8 cellular contexts compared by ENCODE assay signal in genomic region chr16:495127-495748, GRCh38. TPM values are rescaled to one million over a fixed set of nuclear protein-coding genes. Genes with fewer than 3 reads are reported as not detected.
DNase-seq lines count a peak whose midpoint lies in the region; ATAC-seq lines count a peak whose summit lies in the region.

No MANE protein-coding gene starts in this region.

- H3K4me3 ChIP-seq in Jurkat, Clone E6-1 (ENCODE audit: low read length) = no peak overlapping the region
- H3K4me3 ChIP-seq in iPS DF 6.9 (ENCODE audit: low read length) = no peak overlapping the region

- no peaks in the 10 kb centered on the region for H3K36me3 ChIP-seq in iPS DF 6.9 (ENCODE audit: control insufficient read depth, insufficient read depth, low read length)

- H3K9me3 ChIP-seq in iPS DF 6.9 (ENCODE audit: control insufficient read depth, insufficient read depth, low read length) = no peaks in the 10 kb centered on the region

- H3K9me3 Mint-ChIP-seq in activated T-cell treated with anti-CD3 and anti-CD28 coated beads, Interleukin-2, amount 50 U/mL, for 72 hours = no peaks in the 10 kb centered on the region
- H3K9me3 Mint-ChIP-seq in activated T-cell treated with anti-CD3 and anti-CD28 coated beads, Interleukin-2, amount 50 U/mL, for 24 hours = no peaks in the 10 kb centered on the region
- H3K9me3 Mint-ChIP-seq in activated CD4-positive, alpha-beta memory T cell treated with anti-CD3 and anti-CD28 coated beads for 36 hours = no peaks in the 10 kb centered on the region

- DNase-seq in activated T-cell treated with anti-CD3 and anti-CD28 coated beads, Interleukin-2, amount 50 U/mL, for 72 hours = peak in 1 of 2 donors; percentile 19
- DNase-seq in activated T-cell treated with anti-CD3 and anti-CD28 coated beads, Interleukin-2, amount 50 U/mL, for 24 hours = no peak
- DNase-seq in Jurkat, Clone E6-1 (ENCODE audit: low read depth, low spot score) = peak; percentile 32
- peak; percentile 35 for DNase-seq in activated CD4-positive, alpha-beta memory T cell treated with anti-CD3 and anti-CD28 coated beads for 36 hours
- peak; percentile 35 for DNase-seq in iPS DF 6.9 (ENCODE audit: low read depth, low spot score)

- POLR2A ChIA-PET in activated CD4-positive, alpha-beta memory T cell treated with anti-CD3 and anti-CD28 coated beads for 36 hours (lab: Charles Lee) = no interaction called here

- WGBS in iPS DF 6.9 (ENCODE audit: insufficient coverage, insufficient read length) = no CpG with 5 or more reads among the region's 11 CpGs

- no peaks in the 10 kb centered on the region for H3K27me3 ChIP-seq in iPS DF 6.9 (ENCODE audit: control insufficient read depth, insufficient read depth, low read length)

- intact Hi-C loops in activated CD4-positive, alpha-beta memory T cell treated with anti-CD3 and anti-CD28 coated beads for 36 hours (cut with micrococcal nuclease) = no loop called here

- no peak overlapping the region for H3K27ac Mint-ChIP-seq in activated T-cell treated with anti-CD3 and anti-CD28 coated beads, Interleukin-2, amount 50 U/mL, for 72 hours
- no peak overlapping the region for H3K27ac Mint-ChIP-seq in activated T-cell treated with anti-CD3 and anti-CD28 coated beads, Interleukin-2, amount 50 U/mL, for 24 hours
- H3K27ac Mint-ChIP-seq in activated CD4-positive, alpha-beta memory T cell treated with anti-CD3 and anti-CD28 coated beads for 36 hours = no peak overlapping the region

- H3K27me3 Mint-ChIP-seq in activated T-cell treated with anti-CD3 and anti-CD28 coated beads, Interleukin-2, amount 50 U/mL, for 72 hours (ENCODE audit: low read depth) = no peaks in the 10 kb centered on the region
- H3K27me3 Mint-ChIP-seq in activated T-cell treated with anti-CD3 and anti-CD28 coated beads, Interleukin-2, amount 50 U/mL, for 24 hours = no peaks in the 10 kb centered on the region
- no peaks in the 10 kb centered on the region for H3K27me3 Mint-ChIP-seq in activated CD4-positive, alpha-beta memory T cell treated with anti-CD3 and anti-CD28 coated beads for 36 hours

- CTCF ChIA-PET in activated CD4-positive, alpha-beta memory T cell treated with anti-CD3 and anti-CD28 coated beads for 36 hours (lab: Charles Lee) = interaction anchor here (1.0 kb wide), 2 partner anchors 103 to 388 kb away, joined by 3 read pairs; no protein-coding TSS in a partner anchor

- no peak overlapping the region for H3K4me3 Mint-ChIP-seq in activated T-cell treated with anti-CD3 and anti-CD28 coated beads, Interleukin-2, amount 50 U/mL, for 72 hours
- H3K4me3 Mint-ChIP-seq in activated T-cell treated with anti-CD3 and anti-CD28 coated beads, Interleukin-2, amount 50 U/mL, for 24 hours = no peak overlapping the region
- no peak overlapping the region for H3K4me3 Mint-ChIP-seq in activated CD4-positive, alpha-beta memory T cell treated with anti-CD3 and anti-CD28 coated beads for 36 hours

- peaks cover 4% of the 10 kb centered on the region for H3K4me1 Mint-ChIP-seq in activated T-cell treated with anti-CD3 and anti-CD28 coated beads, Interleukin-2, amount 50 U/mL, for 72 hours (ENCODE audit: low read depth)
- no peaks in the 10 kb centered on the region for H3K4me1 Mint-ChIP-seq in activated T-cell treated with anti-CD3 and anti-CD28 coated beads, Interleukin-2, amount 50 U/mL, for 24 hours (ENCODE audit: low read depth)
- no peaks in the 10 kb centered on the region for H3K4me1 Mint-ChIP-seq in activated CD4-positive, alpha-beta memory T cell treated with anti-CD3 and anti-CD28 coated beads for 36 hours (ENCODE audit: low read depth)

- no peaks in the 10 kb centered on the region for H3K36me3 Mint-ChIP-seq in activated T-cell treated with anti-CD3 and anti-CD28 coated beads, Interleukin-2, amount 50 U/mL, for 72 hours (ENCODE audit: insufficient read depth in 2 of 2)
- peaks cover 31% of the 10 kb centered on the region for H3K36me3 Mint-ChIP-seq in activated T-cell treated with anti-CD3 and anti-CD28 coated beads, Interleukin-2, amount 50 U/mL, for 24 hours (ENCODE audit: low read depth)
- no peaks in the 10 kb centered on the region for H3K36me3 Mint-ChIP-seq in activated CD4-positive, alpha-beta memory T cell treated with anti-CD3 and anti-CD28 coated beads for 36 hours

- no peak overlapping the region for H3K27ac ChIP-seq in iPS DF 6.9 (ENCODE audit: low read length)

- no peaks in the 10 kb centered on the region; the same call in 1 of the 2 replicates for H3K4me1 ChIP-seq in iPS DF 6.9 (ENCODE audit: control insufficient read depth, insufficient read depth, low read length)

- ATAC-seq in activated T-cell treated with anti-CD3 and anti-CD28 coated beads, Interleukin-2, amount 50 U/mL, for 72 hours (replicated peaks in 1 of 2) = peak; percentile 51 to 62
- ATAC-seq in GM18858 (IDR thresholded peaks at IDR 0.05; ENCODE audit: unreplicated experiment) (no peak), HG03135 (IDR thresholded peaks at IDR 0.05; ENCODE audit: unreplicated experiment) (no peak), HG03354 (IDR thresholded peaks at IDR 0.05; ENCODE audit: poor library complexity, severe bottlenecking, unreplicated experiment) (no peak)

RNA-seq across cellular contexts. Expression of gene CAPN15, which starts 32.3 kb away (rescaled TPM):
- 10 to 100 TPM; 46.6 to 58.5 TPM for total RNA-seq in activated T-cell treated with anti-CD3 and anti-CD28 coated beads, Interleukin-2, amount 50 U/mL, for 72 hours
- polyA plus RNA-seq in Jurkat, Clone E6-1 (2012; ENCODE audit: insufficient read depth, insufficient read length) = 57.8 TPM
- 10 to 100 TPM; 69.7 to 76.2 TPM for total RNA-seq in activated CD4-positive, alpha-beta memory T cell treated with anti-CD3 and anti-CD28 coated beads for 36 hours

Comparison
In these comparisons a context has a peak if more than half of its experiments do, and no peak if none do; other contexts are left out.
1. ATAC-seq: peak in activated T-cell treated with anti-CD3 and anti-CD28 coated beads, Interleukin-2, amount 50 U/mL, for 72 hours (2 of 2); none in GM18858 (single experiment), HG03135 (single experiment) and HG03354 (single experiment).